Comparison of ENCODE assay signal across 9 cellular contexts in the genomic region with DNA sequence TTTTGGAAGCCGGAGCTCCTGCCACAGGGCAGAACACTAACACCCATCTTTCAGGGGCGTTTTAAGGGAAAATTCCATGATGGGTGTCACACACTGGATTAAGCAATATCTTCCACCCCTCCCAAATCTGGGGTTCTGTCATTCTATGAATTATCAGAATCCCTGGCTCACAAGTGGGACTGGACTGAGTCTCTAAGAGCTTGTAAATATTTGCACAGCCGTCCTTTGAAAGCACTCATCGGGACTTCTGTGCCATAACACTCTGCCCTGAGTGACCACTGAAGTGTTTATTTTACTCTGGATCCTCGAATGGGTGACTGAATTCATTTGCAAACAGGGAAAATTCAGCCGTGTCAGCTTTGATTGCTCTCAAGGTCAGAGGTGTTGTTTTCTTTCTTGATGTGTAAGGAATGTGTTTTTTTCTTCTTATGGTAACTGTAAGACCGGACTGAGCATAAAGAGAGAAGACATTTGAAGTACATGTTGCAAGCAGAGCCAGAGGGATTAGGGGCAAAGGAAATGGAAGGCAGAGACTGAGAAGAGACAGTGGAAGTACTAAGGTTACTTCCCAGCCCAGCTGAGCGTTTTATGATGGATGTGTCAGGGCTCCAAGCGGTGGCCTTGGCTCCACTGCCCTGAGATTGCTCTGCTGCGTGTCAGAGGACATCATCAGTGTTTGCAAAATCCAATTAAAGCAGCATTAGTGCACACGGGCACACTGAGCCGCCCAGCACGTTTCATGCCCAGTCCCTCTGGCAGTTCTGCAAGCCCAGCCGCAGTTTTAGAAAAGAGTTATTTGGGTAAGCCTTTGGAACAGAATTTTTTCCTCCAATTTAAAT. TPM values are rescaled to one million over a fixed set of nuclear protein-coding genes. Genes with fewer than 3 reads are reported as not detected.
DNase-seq lines count a peak whose midpoint lies in the region; ATAC-seq and TF ChIP-seq lines count a peak whose summit lies in the region.
"Had no signal": no experiment of that assay in that cellular context is flagged by ENCODE, and none has a peak within 500 bp of the region (broad histone marks: within the 10 kb centered on the region; RNA-seq: fewer than 3 reads in every experiment).

No MANE protein-coding gene starts in this region.

- H3K27me3 Mint-ChIP-seq in activated CD4-positive, alpha-beta memory T cell treated with anti-CD3 and anti-CD28 coated beads for 36 hours: peaks cover 18% of the 10 kb centered on the region
- peaks cover 18% of the 10 kb centered on the region for H3K27me3 Mint-ChIP-seq in activated naive CD8-positive, alpha-beta T cell treated with anti-CD3 and anti-CD28 coated beads for 36 hours

- H3K4me3 Mint-ChIP-seq in activated CD4-positive, alpha-beta memory T cell treated with anti-CD3 and anti-CD28 coated beads for 36 hours: no peak overlapping the region
- H3K4me3 Mint-ChIP-seq in activated naive CD8-positive, alpha-beta T cell treated with anti-CD3 and anti-CD28 coated beads for 36 hours: no peak overlapping the region

- H3K4me2 ChIP-seq in Karpas-422 (ENCODE audit: low read depth, low read length, poor library complexity, severe bottlenecking): no peak overlapping the region

- H3K9me3 Mint-ChIP-seq in activated CD4-positive, alpha-beta memory T cell treated with anti-CD3 and anti-CD28 coated beads for 36 hours: peaks cover 3% of the 10 kb centered on the region
- no peaks in the 10 kb centered on the region for H3K9me3 Mint-ChIP-seq in activated naive CD8-positive, alpha-beta T cell treated with anti-CD3 and anti-CD28 coated beads for 36 hours

- H3K4me1 ChIP-seq in cardiac muscle cell (ENCODE audit: low read depth): peaks cover 11% of the 10 kb centered on the region
- peaks cover 11% of the 10 kb centered on the region for H3K4me1 ChIP-seq in left ventricle myocardium inferior
- peaks cover 21% of the 10 kb centered on the region for H3K4me1 ChIP-seq in adipocyte (ENCODE audit: control insufficient read depth, insufficient read depth, low read length)
- peaks cover 0 to 2% of the 10 kb centered on the region in 2 donors for H3K4me1 ChIP-seq in lung (ENCODE audit: control insufficient read depth in 2 of 2, insufficient read depth in 2 of 2, low read length in 2 of 2)
- peaks cover 8% of the 10 kb centered on the region for H3K4me1 ChIP-seq in Karpas-422 (ENCODE audit: low read length)
- H3K4me1 ChIP-seq in effector memory CD4-positive, alpha-beta T cell (ENCODE audit: control insufficient read depth, insufficient read depth, low read length, poor library complexity, severe bottlenecking): no peaks in the 10 kb centered on the region

- no peak for TF ChIP-seq CTCF in cardiac muscle cell (IDR thresholded peaks at IDR 0.05; ENCODE audit: low read depth, low read length)
- TF ChIP-seq CTCF in left ventricle myocardium inferior (IDR thresholded peaks at IDR 0.05; ENCODE audit: borderline replicate concordance): no peak
- TF ChIP-seq CTCF in lung (IDR thresholded peaks at IDR 0.05; ENCODE audit: control extremely low read depth, extremely low read depth): no peak

- DNase-seq in cardiac muscle cell (ENCODE audit: low read depth in 1 of 2, low spot score in 1 of 2): peak in 1 of 2 donors; percentile 9
- no peak for DNase-seq in left ventricle myocardium inferior
- peak; percentile 42 for DNase-seq in adipocyte (ENCODE audit: low read depth)
- peak; percentile 81 for DNase-seq in lung (ENCODE audit: low spot score)
- DNase-seq in activated CD4-positive, alpha-beta memory T cell treated with anti-CD3 and anti-CD28 coated beads for 36 hours: no peak
- no peak for DNase-seq in Karpas-422
- DNase-seq in effector memory CD4-positive, alpha-beta T cell: no peak
- DNase-seq in activated naive CD8-positive, alpha-beta T cell treated with anti-CD3 and anti-CD28 coated beads for 36 hours: no peak
- DNase-seq: NCI-H1694 had no signal

- H3K4me3 ChIP-seq in cardiac muscle cell (no peak overlapping the region), left ventricle myocardium inferior (no peak overlapping the region), adipocyte (ENCODE audit: low read length) (peak overlapping the region; percentile 65), lung (no peak overlapping the region), Karpas-422 (ENCODE audit: low read length) (no peak overlapping the region)
- no peak overlapping the region for H3K4me3 ChIP-seq in effector memory CD4-positive, alpha-beta T cell (ENCODE audit: insufficient read depth, low read depth, low read length, poor library complexity, severe bottlenecking)

- H3K36me3 Mint-ChIP-seq in activated CD4-positive, alpha-beta memory T cell treated with anti-CD3 and anti-CD28 coated beads for 36 hours: no peaks in the 10 kb centered on the region
- H3K36me3 Mint-ChIP-seq in activated naive CD8-positive, alpha-beta T cell treated with anti-CD3 and anti-CD28 coated beads for 36 hours: no peaks in the 10 kb centered on the region

- CTCF ChIA-PET in activated CD4-positive, alpha-beta memory T cell treated with anti-CD3 and anti-CD28 coated beads for 36 hours (lab: Charles Lee): no interaction called here

- H3K36me3 ChIP-seq in cardiac muscle cell (no peaks in the 10 kb centered on the region), left ventricle myocardium inferior (no peaks in the 10 kb centered on the region), adipocyte (ENCODE audit: control insufficient read depth, insufficient read depth, low read length, severe bottlenecking) (no peaks in the 10 kb centered on the region), lung (ENCODE audit: control insufficient read depth in 2 of 2, insufficient read depth in 2 of 2, low read length in 2 of 2) (no peaks in the 10 kb centered on the region), Karpas-422 (ENCODE audit: insufficient read depth, low read length) (no peaks in the 10 kb centered on the region)
- no peaks in the 10 kb centered on the region for H3K36me3 ChIP-seq in effector memory CD4-positive, alpha-beta T cell (ENCODE audit: control insufficient read depth, insufficient read depth, low read length)

- H3K27ac ChIP-seq in cardiac muscle cell (peak overlapping the region; percentile 68), left ventricle myocardium inferior (replicated peaks) (no peak overlapping the region), lung (ENCODE audit: low read depth in 1 of 2, low read length in 1 of 2) (peak overlapping the region in 1 of 2 donors; percentile 82), Karpas-422 (ENCODE audit: low read length) (no peak overlapping the region)
- H3K27ac ChIP-seq in effector memory CD4-positive, alpha-beta T cell (ENCODE audit: insufficient read depth, low read length, poor library complexity, severe bottlenecking): no peak overlapping the region

- intact Hi-C loops in left ventricle myocardium inferior (cut with micrococcal nuclease): no loop called here
- intact Hi-C loops in activated CD4-positive, alpha-beta memory T cell treated with anti-CD3 and anti-CD28 coated beads for 36 hours (cut with micrococcal nuclease): no loop called here

- H3K9me2 ChIP-seq in Karpas-422 (replicated peaks; ENCODE audit: insufficient read depth, low read length): no peaks in the 10 kb centered on the region

- POLR2A ChIA-PET in activated CD4-positive, alpha-beta memory T cell treated with anti-CD3 and anti-CD28 coated beads for 36 hours (lab: Charles Lee): no interaction called here

- H3K27ac Mint-ChIP-seq in activated CD4-positive, alpha-beta memory T cell treated with anti-CD3 and anti-CD28 coated beads for 36 hours: no peak overlapping the region
- no peak overlapping the region for H3K27ac Mint-ChIP-seq in activated naive CD8-positive, alpha-beta T cell treated with anti-CD3 and anti-CD28 coated beads for 36 hours

- peak; percentile 73 for ATAC-seq in lung (ENCODE audit: insufficient read depth, low FRiP score)

- whole genome bisulfite sequencing in lung, 2 donors: 36 to 54% methylated on average over 14 of the region's 14 CpGs

- H3K9ac ChIP-seq in adipocyte (ENCODE audit: low read length) (peak overlapping the region; percentile 72), Karpas-422 (ENCODE audit: low read length) (no peak overlapping the region)

- H4K20me1 ChIP-seq in Karpas-422 (ENCODE audit: insufficient read depth, low read depth, low read length): no peaks in the 10 kb centered on the region

- H3K27me3 ChIP-seq in cardiac muscle cell (no peaks in the 10 kb centered on the region), left ventricle myocardium inferior (ENCODE audit: low read depth) (no peaks in the 10 kb centered on the region), adipocyte (replicated peaks; ENCODE audit: control insufficient read depth, insufficient read depth, low read length) (no peaks in the 10 kb centered on the region), lung (ENCODE audit: control insufficient read depth, insufficient read depth) (no peaks in the 10 kb centered on the region), Karpas-422 (ENCODE audit: low read length) (no peaks in the 10 kb centered on the region)
- H3K27me3 ChIP-seq in effector memory CD4-positive, alpha-beta T cell (replicated peaks; ENCODE audit: control insufficient read depth, insufficient read depth, low read length, poor library complexity, severe bottlenecking): no peaks in the 10 kb centered on the region

- no peaks in the 10 kb centered on the region for H3K9me3 ChIP-seq in cardiac muscle cell (ENCODE audit: low read depth)
- peaks cover 5% of the 10 kb centered on the region for H3K9me3 ChIP-seq in left ventricle myocardium inferior (replicated peaks)
- peaks cover 3% of the 10 kb centered on the region for H3K9me3 ChIP-seq in adipocyte (ENCODE audit: control insufficient read depth, low read length)
- H3K9me3 ChIP-seq in lung (ENCODE audit: control insufficient read depth in 2 of 2, insufficient read depth in 1 of 2, low read length in 1 of 2): no peaks in the 10 kb centered on the region
- no peaks in the 10 kb centered on the region for H3K9me3 ChIP-seq in Karpas-422 (ENCODE audit: low read length)
- no peaks in the 10 kb centered on the region for H3K9me3 ChIP-seq in effector memory CD4-positive, alpha-beta T cell (ENCODE audit: control insufficient read depth, low read length)

- H2AFZ ChIP-seq in Karpas-422 (ENCODE audit: low read length): no peak overlapping the region

- peaks cover 7% of the 10 kb centered on the region for H3K4me1 Mint-ChIP-seq in activated CD4-positive, alpha-beta memory T cell treated with anti-CD3 and anti-CD28 coated beads for 36 hours (ENCODE audit: low read depth)
- H3K4me1 Mint-ChIP-seq in activated naive CD8-positive, alpha-beta T cell treated with anti-CD3 and anti-CD28 coated beads for 36 hours: no peaks in the 10 kb centered on the region

- no peaks in the 10 kb centered on the region for H3K79me2 ChIP-seq in Karpas-422 (ENCODE audit: low read length)

RNA-seq across cellular contexts. Expression of a gene that starts 17.7 kb away (rescaled TPM):
- 34.4 and 49.7 TPM in 2 replicates for total RNA-seq in cardiac muscle cell
- 42.1 and 51.2 TPM in 2 replicates for polyA plus RNA-seq in cardiac muscle cell
- 33.8 TPM for total RNA-seq in left ventricle myocardium inferior
- 10 to 100 TPM; 36.5 to 43.6 TPM for total RNA-seq in lung
- polyA plus RNA-seq in lung: 10 to 100 TPM; 17.6 to 41.7 TPM
- total RNA-seq in activated CD4-positive, alpha-beta memory T cell treated with anti-CD3 and anti-CD28 coated beads for 36 hours: 100 to 1,000 TPM; 107 TPM
- total RNA-seq in Karpas-422 (2014; rRNA removed; shearing (Covaris generic); ENCODE audit: low replicate concordance): 41.2 and 45.3 TPM in 2 replicates
- total RNA-seq in activated naive CD8-positive, alpha-beta T cell treated with anti-CD3 and anti-CD28 coated beads for 36 hours: 100 to 1,000 TPM; 158 to 163 TPM

RNA-seq across cellular contexts. Expression of a gene that starts 39.0 kb away (rescaled TPM):
- 35.3 and 36.2 TPM in 2 replicates for total RNA-seq in cardiac muscle cell
- polyA plus RNA-seq in cardiac muscle cell: 23.4 and 43.2 TPM in 2 replicates
- total RNA-seq in left ventricle myocardium inferior: 64.2 TPM
- total RNA-seq in lung: 100 to 1,000 TPM; 108 to 133 TPM
- 10 to 100 TPM; 24.7 to 26.1 TPM for polyA plus RNA-seq in lung
- total RNA-seq in activated CD4-positive, alpha-beta memory T cell treated with anti-CD3 and anti-CD28 coated beads for 36 hours: 10 to 100 TPM; 92.1 to 95.0 TPM
- total RNA-seq in Karpas-422 (2014; rRNA removed; shearing (Covaris generic); ENCODE audit: low replicate concordance): 75.4 TPM in 2 replicates
- 100 to 1,000 TPM; 106 to 114 TPM for total RNA-seq in activated naive CD8-positive, alpha-beta T cell treated with anti-CD3 and anti-CD28 coated beads for 36 hours

RNA-seq across cellular contexts. Expression of a gene that starts 55.1 kb away (rescaled TPM):
- total RNA-seq in cardiac muscle cell: not detected in 2 replicates
- 0.20 TPM in 1 of 2 replicates, not detected in the other for polyA plus RNA-seq in cardiac muscle cell
- total RNA-seq in left ventricle myocardium inferior: 0.33 TPM
- total RNA-seq in lung: under 1 TPM in 1 of 2 donors, not detected in 1; 0.18 TPM
- under 1 TPM; 0.05 to 0.08 TPM for polyA plus RNA-seq in lung
- total RNA-seq in activated CD4-positive, alpha-beta memory T cell treated with anti-CD3 and anti-CD28 coated beads for 36 hours: not detected
- total RNA-seq in Karpas-422 (2014; rRNA removed; shearing (Covaris generic); ENCODE audit: low replicate concordance): not detected in 2 replicates
- not detected for total RNA-seq in activated naive CD8-positive, alpha-beta T cell treated with anti-CD3 and anti-CD28 coated beads for 36 hours

Comparison
In these comparisons a context has a peak if more than half of its experiments do, and no peak if none do; other contexts are left out.
1. DNase-seq: peak in adipocyte (single experiment) and lung (single experiment); none in left ventricle myocardium inferior (single experiment), activated CD4-positive, alpha-beta memory T cell treated with anti-CD3 and anti-CD28 coated beads for 36 hours (single experiment), Karpas-422 (single experiment), effector memory CD4-positive, alpha-beta T cell (0 of 3) and activated naive CD8-positive, alpha-beta T cell treated with anti-CD3 and anti-CD28 coated beads for 36 hours (single experiment).